ENCODE assay signal across 18 cellular contexts in the genomic region with DNA sequence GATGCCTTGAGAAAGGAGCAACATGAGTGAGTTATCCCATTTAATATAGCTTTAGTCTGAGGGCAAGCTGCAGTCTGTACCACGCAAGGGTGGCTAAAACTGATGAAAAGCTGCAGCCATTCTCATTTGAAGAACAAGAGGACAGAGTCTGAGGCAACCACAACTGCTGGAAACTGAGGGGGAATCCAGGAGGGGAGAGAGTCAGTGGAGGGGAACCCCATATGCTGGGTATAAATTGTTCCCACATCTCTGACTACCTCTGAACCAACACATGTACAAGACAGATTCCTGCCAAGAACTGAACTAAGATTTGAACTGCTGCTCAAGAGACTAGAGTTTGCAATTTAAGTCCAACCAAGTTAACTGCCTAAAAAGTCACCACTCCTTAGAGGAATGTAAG. TPM values are rescaled to one million over a fixed set of nuclear protein-coding genes. Genes with fewer than 3 reads are reported as not detected.
DNase-seq lines count a peak whose midpoint lies in the region; ATAC-seq and TF ChIP-seq lines count a peak whose summit lies in the region.
"Had no signal": no experiment of that assay in that cellular context is flagged by ENCODE, and none has a peak within 500 bp of the region (broad histone marks: within the 10 kb centered on the region; RNA-seq: fewer than 3 reads in every experiment).

No MANE protein-coding gene starts in this region.

- H3K9me3 ChIP-seq in endodermal cell (ENCODE audit: control insufficient read depth, low read length) = no peaks in the 10 kb centered on the region
- H3K9me3 ChIP-seq in mesenchymal stem cell (ENCODE audit: control insufficient read depth, low read length) = no peaks in the 10 kb centered on the region
- H3K9me3 ChIP-seq in osteoblast (ENCODE audit: low read depth, low read length) = no peaks in the 10 kb centered on the region
- H3K9me3 ChIP-seq: BLaER1 treated with 17β-estradiol and CSF1 and Interleukin-3, amounts not matched to agents 10 nM and 100 nM; suprapubic skin had no signal

- no peak overlapping the region for H4K8ac ChIP-seq in mesenchymal stem cell (ENCODE audit: low read length)

- H3K4me1 Mint-ChIP-seq in endodermal cell = peaks cover 28% of the 10 kb centered on the region

- peaks cover 5% of the 10 kb centered on the region for H3K36me3 Mint-ChIP-seq in endodermal cell (ENCODE audit: low read depth)

- H3K4me2 ChIP-seq in mesenchymal stem cell (ENCODE audit: low read length, poor library complexity, severe bottlenecking) (no peak overlapping the region), osteoblast (ENCODE audit: insufficient read depth, low read length) (no peak overlapping the region)
- H3K4me2 ChIP-seq: BLaER1 treated with 17β-estradiol and CSF1 and Interleukin-3, amounts not matched to agents 10 nM and 100 nM; hepatocyte had no signal

- no peak overlapping the region for H3K4me3 Mint-ChIP-seq in endodermal cell

- H3K79me2 ChIP-seq in osteoblast (ENCODE audit: insufficient read depth, low read length) = peaks cover 62% of the 10 kb centered on the region

- no peak overlapping the region for H3K14ac ChIP-seq in mesenchymal stem cell (ENCODE audit: low read length in 2 of 2)

- H2AK5ac ChIP-seq in mesenchymal stem cell (ENCODE audit: low read length, severe bottlenecking) = no peak overlapping the region

- H3K9ac ChIP-seq in endodermal cell (ENCODE audit: extremely low read depth, low read length, poor library complexity, severe bottlenecking) (no peak overlapping the region), mesenchymal stem cell (ENCODE audit: low read length) (no peak overlapping the region)
- H3K9ac ChIP-seq: BLaER1 treated with 17β-estradiol and CSF1 and Interleukin-3, amounts not matched to agents 10 nM and 100 nM had no signal

- H3K23ac ChIP-seq in mesenchymal stem cell (ENCODE audit: low read length in 2 of 2) = no peak overlapping the region

- WGBS in endodermal cell (ENCODE audit: insufficient coverage in 1 of 2, insufficient read length in 1 of 2), 2 experiments = 100% methylated on average over 1 of the region's 1 CpG
- WGBS in mesenchymal stem cell = 92% methylated on average over 1 of the region's 1 CpG

- no peak overlapping the region for H3K18ac ChIP-seq in mesenchymal stem cell (ENCODE audit: low read depth in 1 of 2, low read length in 2 of 2)

- no peak overlapping the region for H2AFZ ChIP-seq in mesenchymal stem cell (ENCODE audit: low read depth, low read length)
- H2AFZ ChIP-seq in osteoblast (ENCODE audit: low read length) = no peak overlapping the region
- H2AFZ ChIP-seq: hepatocyte had no signal

- H3K27me3 Mint-ChIP-seq in endodermal cell (ENCODE audit: insufficient read depth) = no peaks in the 10 kb centered on the region

- H2BK12ac ChIP-seq in mesenchymal stem cell (ENCODE audit: low read length in 2 of 2) = no peak overlapping the region

- intact Hi-C loops in left colon (cut with DNase I, micrococcal nuclease) = no loop called here

- H3K9me3 Mint-ChIP-seq in endodermal cell = no peaks in the 10 kb centered on the region

- no peaks in the 10 kb centered on the region for H3K4me1 ChIP-seq in endodermal cell (ENCODE audit: control insufficient read depth, insufficient read depth, low read length)
- H3K4me1 ChIP-seq in mesenchymal stem cell (ENCODE audit: control insufficient read depth, insufficient read depth, low read depth, low read length) = no peaks in the 10 kb centered on the region
- H3K4me1 ChIP-seq in osteoblast (ENCODE audit: insufficient read depth, low read length) = no peaks in the 10 kb centered on the region
- H3K4me1 ChIP-seq: suprapubic skin had no signal

- H4K91ac ChIP-seq in mesenchymal stem cell (ENCODE audit: low read length) = no peak overlapping the region

- H3K27ac Mint-ChIP-seq in endodermal cell = peak overlapping the region; percentile 78

- DNase-seq in endodermal cell (no peak), mesenchymal stem cell (no peak), left colon (no peak), cerebellar nuclear complex (lab: John Stamatoyannopoulos, UW) (no peak), osteoblast (ENCODE audit: insufficient read length, low spot score, missing footprints) (no peak)
- DNase-seq: KBM-7, NCI-H187 treated with DMSO at 0.1 percent for 48 hours, NCI-H69, occipital lobe, T-helper 9 cell had no signal

- ATAC-seq in GM18499 (IDR thresholded peaks at IDR 0.05; ENCODE audit: insufficient read depth, unreplicated experiment) (peak; percentile 38), GM19351 (IDR thresholded peaks at IDR 0.05; ENCODE audit: unreplicated experiment) (peak; percentile 34), HG02852 (IDR thresholded peaks at IDR 0.05; ENCODE audit: unreplicated experiment) (peak; percentile 66), left colon (no peak)
- ATAC-seq: esophagus mucosa had no signal

- H3K79me1 ChIP-seq in mesenchymal stem cell (replicated peaks; ENCODE audit: low read length, poor library complexity, severe bottlenecking) = peaks cover 23% of the 10 kb centered on the region

- H3K27ac ChIP-seq in endodermal cell (ENCODE audit: low read depth, low read length) (no peak overlapping the region), mesenchymal stem cell (ENCODE audit: low read length, poor library complexity, severe bottlenecking) (no peak overlapping the region), osteoblast (ENCODE audit: low read depth, low read length) (no peak overlapping the region)
- H3K27ac ChIP-seq: BLaER1 treated with 17β-estradiol and CSF1 and Interleukin-3, amounts not matched to agents 10 nM and 100 nM; hepatocyte; skin epidermis; suprapubic skin had no signal

- H4K20me1 ChIP-seq in osteoblast (ENCODE audit: insufficient read depth, low read length) = peaks cover 20% of the 10 kb centered on the region

- H2BK120ac ChIP-seq in mesenchymal stem cell (ENCODE audit: low read depth, low read length) = no peak overlapping the region

- H3K4me3 ChIP-seq in endodermal cell (ENCODE audit: low read length) (no peak overlapping the region), mesenchymal stem cell (ENCODE audit: insufficient read depth in 1 of 2, low read depth in 1 of 2, low read length in 2 of 2) (no peak overlapping the region), osteoblast (ENCODE audit: insufficient read depth, low read length) (no peak overlapping the region)
- H3K4me3 ChIP-seq: BLaER1 treated with 17β-estradiol and CSF1 and Interleukin-3, amounts not matched to agents 10 nM and 100 nM; hepatocyte; skin epidermis; suprapubic skin had no signal

- no peak overlapping the region for H2BK5ac ChIP-seq in mesenchymal stem cell (ENCODE audit: low read depth, low read length, poor library complexity, severe bottlenecking)

- no peak overlapping the region for H2BK15ac ChIP-seq in mesenchymal stem cell (ENCODE audit: low read depth, poor library complexity, severe bottlenecking)

- no peak for TF ChIP-seq CTCF in endodermal cell (conservative IDR thresholded peaks at IDR 0.05)
- no peak for TF ChIP-seq CTCF in osteoblast (IDR thresholded peaks at IDR 0.05; ENCODE audit: extremely low read depth, low read depth, low read length)

- H3K27me3 ChIP-seq in endodermal cell (ENCODE audit: control insufficient read depth, insufficient read depth, low read length, poor library complexity, severe bottlenecking) (no peaks in the 10 kb centered on the region), mesenchymal stem cell (ENCODE audit: control insufficient read depth in 1 of 2, insufficient read depth in 1 of 2, low read length in 2 of 2) (no peaks in the 10 kb centered on the region), osteoblast (ENCODE audit: insufficient read depth, low read length) (no peaks in the 10 kb centered on the region)
- H3K27me3 ChIP-seq: BLaER1 treated with 17β-estradiol and CSF1 and Interleukin-3, amounts not matched to agents 10 nM and 100 nM; hepatocyte; suprapubic skin had no signal

- H3K36me3 ChIP-seq in endodermal cell (ENCODE audit: control insufficient read depth, insufficient read depth, low read length) (peaks cover 22% of the 10 kb centered on the region), mesenchymal stem cell (ENCODE audit: control insufficient read depth in 1 of 2, insufficient read depth in 2 of 2, low read depth in 1 of 2, low read length in 2 of 2) (peaks cover 2 to 26% of the 10 kb centered on the region in 2 experiments), osteoblast (ENCODE audit: insufficient read depth, low read length) (peaks cover 14% of the 10 kb centered on the region)

- no peak overlapping the region for H3K4ac ChIP-seq in mesenchymal stem cell (ENCODE audit: low read depth in 1 of 2, low read length in 2 of 2)

RNA-seq across cellular contexts. Expression of gene CWC22, which starts 11.4 kb away (rescaled TPM):
- total RNA-seq in endodermal cell (10 to 100 TPM; 33.4 to 43.5 TPM), left colon (10 to 100 TPM; 12.3 to 13.7 TPM), osteoblast (15.2 and 17.1 TPM in 2 replicates)
- 27.4 TPM for polyA plus RNA-seq in endodermal cell (2013, experiment 1 of 2)
- polyA plus RNA-seq in endodermal cell (2013, experiment 2 of 2) = 28.6 TPM
- polyA plus RNA-seq in mesenchymal stem cell (2013, experiment 1 of 2) = 14.3 TPM
- polyA plus RNA-seq in mesenchymal stem cell (2013, experiment 2 of 2) = 14.1 TPM
